Comparison of ENCODE assay signal across 22 cellular contexts in the genomic region with DNA sequence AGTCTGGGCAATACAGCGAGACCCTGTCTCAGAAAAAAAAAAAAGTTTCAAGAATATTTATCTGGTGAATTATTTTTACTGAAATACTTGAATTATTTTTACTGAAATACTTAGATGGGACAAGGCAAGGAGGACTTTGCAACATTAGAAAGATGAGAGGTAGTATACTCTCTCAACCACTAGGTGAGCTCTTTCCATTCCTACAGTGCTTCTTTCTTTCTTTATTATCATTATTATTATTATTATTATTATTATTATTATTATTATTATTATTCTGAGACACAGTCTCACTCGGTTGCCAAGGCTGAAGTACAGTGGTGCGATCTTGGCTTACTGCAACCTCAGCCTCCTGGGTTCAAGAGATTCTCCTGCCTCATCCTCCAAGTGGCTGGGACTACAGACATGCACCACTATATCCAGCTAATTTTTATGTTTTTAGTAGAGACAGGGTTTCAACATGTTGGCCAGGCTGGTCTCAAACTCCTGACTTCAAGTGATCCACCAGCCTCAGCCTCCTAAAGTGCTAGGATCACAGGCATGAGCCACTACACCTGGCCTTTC.
DNase-seq lines count a peak whose midpoint lies in the region; ATAC-seq and TF ChIP-seq lines count a peak whose summit lies in the region.
"Had no signal": no experiment of that assay in that cellular context is flagged by ENCODE, and none has a peak within 500 bp of the region (broad histone marks: within the 10 kb centered on the region; RNA-seq: fewer than 3 reads in every experiment).

No MANE protein-coding gene starts in this region.

- H3K9me3 ChIP-seq in neural progenitor cell (ENCODE audit: low read depth) (peaks cover 8% of the 10 kb centered on the region), MM.1S (replicated peaks; ENCODE audit: insufficient read depth, low read length) (no peaks in the 10 kb centered on the region), Caco-2 (peaks cover 5% of the 10 kb centered on the region; the same call in 1 of the 2 replicates)
- H3K9me3 ChIP-seq: pancreas had no signal

- H3K36me3 ChIP-seq in GM23338 (ENCODE audit: insufficient read depth) (no peaks in the 10 kb centered on the region), neural progenitor cell (no peaks in the 10 kb centered on the region), MM.1S (replicated peaks; ENCODE audit: insufficient read depth, low read length) (no peaks in the 10 kb centered on the region), Caco-2 (ENCODE audit: control insufficient read depth, insufficient read depth, low read length) (no peaks in the 10 kb centered on the region)
- H3K36me3 ChIP-seq: pancreas, tibial nerve had no signal

- no peak overlapping the region for H3K27ac Mint-ChIP-seq in GM23338
- no peak overlapping the region for H3K27ac Mint-ChIP-seq in WTC11
- no peak overlapping the region for H3K27ac Mint-ChIP-seq in neural progenitor cell
- H3K27ac Mint-ChIP-seq in Caco-2 (ENCODE audit: unreplicated experiment): no peak overlapping the region
- no peak overlapping the region for H3K27ac Mint-ChIP-seq in effector memory CD8-positive, alpha-beta T cell
- H3K27ac Mint-ChIP-seq: activated CD8-positive, alpha-beta T cell treated with anti-CD3 and anti-CD28 coated beads for 36 hours; CD4-positive, alpha-beta memory T cell; natural killer cell treated with Interleukin-12 subunit alpha and Interleukin-12 subunit beta and Interleukin-15 and Interleukin-18, amount 100 ng/mL, for 72 hours; stimulated activated naive CD8-positive, alpha-beta T cell treated with anti-CD3 and anti-CD28 coated beads, Interleukin-15, amount 100 ng/mL, for 72 hours had no signal

- no peaks in the 10 kb centered on the region for H3K9me2 ChIP-seq in GM23338 (ENCODE audit: insufficient read depth)
- no peaks in the 10 kb centered on the region for H3K9me2 ChIP-seq in MM.1S (replicated peaks; ENCODE audit: insufficient read depth, low read length)

- H4K20me1 ChIP-seq in GM23338 (replicated peaks; ENCODE audit: insufficient read depth) (peaks cover 16% of the 10 kb centered on the region), neural progenitor cell (ENCODE audit: low read depth) (peaks cover 15% of the 10 kb centered on the region), MM.1S (ENCODE audit: insufficient read depth, low read length) (no peaks in the 10 kb centered on the region)

- H3K27me3 ChIP-seq in GM23338 (ENCODE audit: insufficient read depth) (no peaks in the 10 kb centered on the region), neural progenitor cell (no peaks in the 10 kb centered on the region), MM.1S (replicated peaks; ENCODE audit: insufficient read depth, low read length) (no peaks in the 10 kb centered on the region), Caco-2 (replicated peaks; ENCODE audit: control insufficient read depth, insufficient read depth, low read length) (no peaks in the 10 kb centered on the region)
- H3K27me3 ChIP-seq: pancreas, tibial nerve had no signal

- H3K36me3 Mint-ChIP-seq in GM23338 (ENCODE audit: low read depth) (peaks cover 5% of the 10 kb centered on the region; the same call in 1 of the 3 replicates), WTC11 (peaks cover 3% of the 10 kb centered on the region; the same call in 1 of the 2 replicates), neural progenitor cell (peaks cover under 1% of the 10 kb centered on the region), Caco-2 (ENCODE audit: insufficient read depth, unreplicated experiment) (peaks cover 6% of the 10 kb centered on the region)
- H3K36me3 Mint-ChIP-seq in effector memory CD8-positive, alpha-beta T cell (ENCODE audit: insufficient read depth): no peaks in the 10 kb centered on the region
- H3K36me3 Mint-ChIP-seq: CD4-positive, alpha-beta memory T cell; natural killer cell treated with Interleukin-12 subunit alpha and Interleukin-12 subunit beta and Interleukin-15 and Interleukin-18, amount 100 ng/mL, for 72 hours had no signal

- no peak for DNase-seq in GM23338 (ENCODE audit: low spot score)
- DNase-seq in WTC11 (ENCODE audit: low spot score): no peak
- DNase-seq in epithelial cell of esophagus (ENCODE audit: low read depth): no peak
- DNase-seq in neural progenitor cell (ENCODE audit: low spot score): no peak
- DNase-seq in MM.1S: no peak
- DNase-seq in Caco-2: no peak
- no peak for DNase-seq in sciatic nerve (ENCODE audit: low spot score)
- DNase-seq in effector memory CD8-positive, alpha-beta T cell: no peak
- DNase-seq: activated CD4-positive, alpha-beta T cell treated with anti-CD3 and anti-CD28 coated beads for 1 hour; activated CD8-positive, alpha-beta T cell treated with anti-CD3 and anti-CD28 coated beads for 36 hours; CD4-positive, alpha-beta memory T cell; DMS 273 treated with DMSO at 0.1 percent for 48 hours; hypothalamus; NCI-H1436 treated with DMSO at 0.1 percent for 48 hours; NCI-H510A; NK-92 treated with Interleukin-12 subunit alpha and Interleukin-12 subunit beta, amount 100 ng/mL, for 24 hours; pancreas; right cardiac atrium; stimulated activated naive CD8-positive, alpha-beta T cell treated with anti-CD3 and anti-CD28 coated beads, Interleukin-15, amount 100 ng/mL, for 72 hours; T-helper 1 cell had no signal

- H3K4me3 ChIP-seq in GM23338: no peak overlapping the region
- no peak overlapping the region for H3K4me3 ChIP-seq in epithelial cell of esophagus (ENCODE audit: low read length)
- H3K4me3 ChIP-seq in neural progenitor cell: no peak overlapping the region
- no peak overlapping the region for H3K4me3 ChIP-seq in MM.1S (ENCODE audit: low read length)
- no peak overlapping the region for H3K4me3 ChIP-seq in Caco-2 (ENCODE audit: low read depth, low read length)
- H3K4me3 ChIP-seq: pancreas, tibial nerve had no signal

- BruUV-seq in Caco-2 (replicated peaks; lab: Mats Ljungman, UMichigan): no TSS peak

- H2AFZ ChIP-seq in GM23338 (no peak overlapping the region), neural progenitor cell (replicated peaks) (no peak overlapping the region), MM.1S (ENCODE audit: low read length) (no peak overlapping the region)

- H3K27me3 Mint-ChIP-seq in GM23338 (ENCODE audit: insufficient read depth, low read depth, poor library complexity) (no peaks in the 10 kb centered on the region), WTC11 (ENCODE audit: low read depth) (no peaks in the 10 kb centered on the region), neural progenitor cell (ENCODE audit: insufficient read depth, low read depth) (no peaks in the 10 kb centered on the region), Caco-2 (ENCODE audit: insufficient read depth, unreplicated experiment) (no peaks in the 10 kb centered on the region)
- no peaks in the 10 kb centered on the region for H3K27me3 Mint-ChIP-seq in effector memory CD8-positive, alpha-beta T cell
- H3K27me3 Mint-ChIP-seq: activated CD8-positive, alpha-beta T cell treated with anti-CD3 and anti-CD28 coated beads for 36 hours; CD4-positive, alpha-beta memory T cell; natural killer cell treated with Interleukin-12 subunit alpha and Interleukin-12 subunit beta and Interleukin-15 and Interleukin-18, amount 100 ng/mL, for 72 hours; stimulated activated naive CD8-positive, alpha-beta T cell treated with anti-CD3 and anti-CD28 coated beads, Interleukin-15, amount 100 ng/mL, for 72 hours had no signal

- H3K4me3 Mint-ChIP-seq in GM23338 (no peak overlapping the region), WTC11 (no peak overlapping the region), neural progenitor cell (no peak overlapping the region), Caco-2 (ENCODE audit: unreplicated experiment) (no peak overlapping the region)
- no peak overlapping the region for H3K4me3 Mint-ChIP-seq in effector memory CD8-positive, alpha-beta T cell
- H3K4me3 Mint-ChIP-seq: activated CD8-positive, alpha-beta T cell treated with anti-CD3 and anti-CD28 coated beads for 36 hours; CD4-positive, alpha-beta memory T cell; natural killer cell treated with Interleukin-12 subunit alpha and Interleukin-12 subunit beta and Interleukin-15 and Interleukin-18, amount 100 ng/mL, for 72 hours; stimulated activated naive CD8-positive, alpha-beta T cell treated with anti-CD3 and anti-CD28 coated beads, Interleukin-15, amount 100 ng/mL, for 72 hours had no signal

- H3K79me2 ChIP-seq in GM23338 (replicated peaks; ENCODE audit: insufficient read depth) (peaks cover 95% of the 10 kb centered on the region), neural progenitor cell (ENCODE audit: low read depth) (peaks cover 98% of the 10 kb centered on the region), MM.1S (ENCODE audit: low read length) (no peaks in the 10 kb centered on the region)

- ATAC-seq in GM23338 (peak; percentile 36; the same call in 2 of the 3 replicates), WTC11 (no peak), sciatic nerve (no peak)
- no peak for ATAC-seq in effector memory CD8-positive, alpha-beta T cell (replicated peaks)
- ATAC-seq: activated CD8-positive, alpha-beta T cell treated with anti-CD3 and anti-CD28 coated beads for 36 hours; natural killer cell treated with Interleukin-12 subunit alpha and Interleukin-12 subunit beta and Interleukin-15 and Interleukin-18, amount 100 ng/mL, for 72 hours; pancreas; right cardiac atrium; stimulated activated naive CD8-positive, alpha-beta T cell treated with anti-CD3 and anti-CD28 coated beads, Interleukin-15, amount 100 ng/mL, for 72 hours had no signal

- H3K4me2 ChIP-seq in GM23338 (no peak overlapping the region), neural progenitor cell (no peak overlapping the region), MM.1S (ENCODE audit: low read depth, low read length) (no peak overlapping the region)

- H3K4me1 ChIP-seq in GM23338 (ENCODE audit: insufficient read depth) (no peaks in the 10 kb centered on the region), neural progenitor cell (peaks cover 7% of the 10 kb centered on the region), MM.1S (ENCODE audit: low read length) (no peaks in the 10 kb centered on the region), Caco-2 (peaks cover 1% of the 10 kb centered on the region; the same call in 1 of the 2 replicates)
- H3K4me1 ChIP-seq: pancreas, tibial nerve had no signal

- POLR2A ChIA-PET in WTC11 (lab: Charles Lee) (interaction anchor here (0.6 to 1.3 kb wide), 3 partner anchors 27 to 310 kb away, joined by 3 to 4 read pairs (median 3); no protein-coding TSS in a partner anchor), Caco-2 (lab: Charles Lee) (no interaction called here)

- CTCF ChIA-PET in WTC11 (lab: Charles Lee) (interaction anchor here (0.6 to 1.4 kb wide), 25 partner anchors 8 to 748 kb away, joined by 3 to 20 read pairs (median 4); no protein-coding TSS in a partner anchor), Caco-2 (lab: Charles Lee) (no interaction called here)

- intact Hi-C loops in Caco-2 (cut with micrococcal nuclease; ENCODE audit: unreplicated experiment) (loop anchor here (1.0 kb wide), 1 partner anchor 103 kb away; no protein-coding TSS in a partner anchor), sciatic nerve (cut with DNase I) (no loop called here)

- H3F3A ChIP-seq in GM23338 (replicated peaks; ENCODE audit: low read depth) (no peaks in the 10 kb centered on the region), neural progenitor cell (ENCODE audit: low read depth) (peaks cover 6% of the 10 kb centered on the region), MM.1S (ENCODE audit: insufficient read depth, low read length) (no peaks in the 10 kb centered on the region)

- H3K9ac ChIP-seq in neural progenitor cell (no peak overlapping the region), MM.1S (ENCODE audit: low read length) (no peak overlapping the region)

- H3K9me3 Mint-ChIP-seq in GM23338: no peaks in the 10 kb centered on the region
- peaks cover 11% of the 10 kb centered on the region for H3K9me3 Mint-ChIP-seq in WTC11
- peaks cover 8% of the 10 kb centered on the region for H3K9me3 Mint-ChIP-seq in neural progenitor cell
- H3K9me3 Mint-ChIP-seq in Caco-2 (ENCODE audit: unreplicated experiment): no peaks in the 10 kb centered on the region
- no peaks in the 10 kb centered on the region for H3K9me3 Mint-ChIP-seq in effector memory CD8-positive, alpha-beta T cell
- H3K9me3 Mint-ChIP-seq: natural killer cell treated with Interleukin-12 subunit alpha and Interleukin-12 subunit beta and Interleukin-15 and Interleukin-18, amount 100 ng/mL, for 72 hours; stimulated activated naive CD8-positive, alpha-beta T cell treated with anti-CD3 and anti-CD28 coated beads, Interleukin-15, amount 100 ng/mL, for 72 hours had no signal

- TF ChIP-seq CTCF in GM23338 (conservative IDR thresholded peaks at IDR 0.05; ENCODE audit: low read depth in 2 of 2): peak in 1 of 2 experiments; percentile 40; a peak in 3 of 4 replicates
- TF ChIP-seq CTCF in WTC11 (IDR thresholded peaks at IDR 0.05): peak; percentile 44; the same call in 1 of the 2 replicates
- TF ChIP-seq CTCF in epithelial cell of esophagus (IDR thresholded peaks at IDR 0.05; ENCODE audit: insufficient read depth, low read depth, low read length, missing control alignments): peak; percentile 36
- peak; percentile 33 for TF ChIP-seq CTCF in neural progenitor cell (IDR thresholded peaks at IDR 0.05)
- no peak for TF ChIP-seq CTCF in MM.1S (IDR thresholded peaks at IDR 0.05; ENCODE audit: low read length)
- TF ChIP-seq CTCF in Caco-2 (IDR thresholded peaks at IDR 0.05; ENCODE audit: insufficient read depth in 1 of 2, low read depth in 1 of 2, low read length in 1 of 2, severe bottlenecking in 1 of 2, unreplicated experiment in 1 of 2): peak in 1 of 2 experiments; percentile 22

- H3K4me1 Mint-ChIP-seq in GM23338 (peaks cover 6% of the 10 kb centered on the region), WTC11 (peaks cover 3% of the 10 kb centered on the region), neural progenitor cell (peaks cover 23% of the 10 kb centered on the region), Caco-2 (ENCODE audit: low read depth, unreplicated experiment) (peaks cover 6% of the 10 kb centered on the region)
- no peaks in the 10 kb centered on the region for H3K4me1 Mint-ChIP-seq in effector memory CD8-positive, alpha-beta T cell (ENCODE audit: low read depth in 2 of 2)
- H3K4me1 Mint-ChIP-seq: CD4-positive, alpha-beta memory T cell; stimulated activated naive CD8-positive, alpha-beta T cell treated with anti-CD3 and anti-CD28 coated beads, Interleukin-15, amount 100 ng/mL, for 72 hours had no signal

- H3K27ac ChIP-seq in GM23338 (ENCODE audit: low read depth) (no peak overlapping the region), neural progenitor cell (no peak overlapping the region), MM.1S (ENCODE audit: low read length) (no peak overlapping the region)
- H3K27ac ChIP-seq: pancreas, tibial nerve had no signal
